In the genomic region with DNA sequence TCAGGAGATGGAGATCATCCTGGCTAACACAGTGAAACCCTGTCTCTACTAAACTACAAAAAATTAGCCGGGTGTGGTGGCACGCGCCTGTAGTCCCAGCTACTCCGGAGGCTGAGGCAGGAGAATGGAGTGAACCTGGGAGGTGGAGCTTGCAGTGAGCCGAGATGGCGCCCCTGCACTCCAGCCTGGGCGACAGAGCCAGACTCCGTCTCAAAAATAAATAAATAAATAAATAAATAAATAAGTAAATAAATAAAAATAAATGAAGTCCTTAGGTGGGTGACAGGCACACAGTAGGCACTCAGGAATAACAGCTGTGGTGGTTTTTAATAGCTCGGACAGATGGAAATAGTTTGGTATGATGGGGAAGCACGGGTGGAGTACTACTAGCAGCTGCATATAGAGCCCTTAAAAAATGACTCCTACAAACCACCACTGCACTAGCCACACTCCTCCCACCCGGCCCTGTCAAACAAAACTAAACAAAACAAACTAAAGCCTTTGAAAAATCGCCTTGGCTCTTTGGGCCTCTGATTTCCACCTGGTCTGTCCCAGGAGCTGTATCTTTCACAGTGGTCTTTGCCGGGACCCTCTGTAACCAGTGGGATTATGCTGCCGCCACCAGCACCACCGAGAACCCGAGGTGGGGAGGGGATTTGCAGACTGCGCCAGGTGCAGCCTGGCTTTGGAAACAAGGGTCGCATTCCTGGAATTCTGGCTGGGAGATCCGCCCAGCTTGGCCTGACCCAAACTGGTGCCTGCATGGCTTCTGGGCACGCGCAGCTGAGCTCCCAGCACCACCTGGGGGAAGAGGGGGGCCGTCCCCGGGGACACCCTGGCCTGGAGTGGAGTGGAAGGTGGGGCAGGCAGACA, we compare ENCODE assay signal across 9 cellular contexts. TPM values are rescaled to one million over a fixed set of nuclear protein-coding genes. Genes with fewer than 3 reads are reported as not detected.
DNase-seq lines count a peak whose midpoint lies in the region; ATAC-seq and TF ChIP-seq lines count a peak whose summit lies in the region.
"Had no signal": no experiment of that assay in that cellular context is flagged by ENCODE, and none has a peak within 500 bp of the region (broad histone marks: within the 10 kb centered on the region; RNA-seq: fewer than 3 reads in every experiment).

No MANE protein-coding gene starts in this region.

- intact Hi-C loops in Caco-2 (cut with micrococcal nuclease; ENCODE audit: unreplicated experiment), result no loop called here

- H3K4me2 ChIP-seq in osteoblast (ENCODE audit: insufficient read depth, low read length), result no peak overlapping the region

- H3K9me3 ChIP-seq in Caco-2 (no peaks in the 10 kb centered on the region), osteoblast (ENCODE audit: low read depth, low read length) (no peaks in the 10 kb centered on the region)

- no peak overlapping the region for H3K4me3 ChIP-seq in Caco-2 (ENCODE audit: low read depth, low read length)
- H3K4me3 ChIP-seq in osteoblast (ENCODE audit: insufficient read depth, low read length), result no peak overlapping the region

- TSS peak; percentile 57 for BruUV-seq in Caco-2 (replicated peaks; lab: Mats Ljungman, UMichigan)

- DNase-seq in Caco-2 (peak; percentile 79 to 86), NCI-H69 (lab: John Stamatoyannopoulos, UW) (peak; percentile 64), glutamatergic neuron (no peak), osteoblast (ENCODE audit: insufficient read length, low spot score, missing footprints) (peak; percentile 89), SKM-1 treated with dmso at 0.1 percent for 144 hours (lab: John Stamatoyannopoulos, UW; ENCODE audit: unreplicated experiment) (no peak)
- DNase-seq in activated CD8-positive, alpha-beta memory T cell treated with anti-CD3 and anti-CD28 coated beads, Interleukin-2, amount 50 U/mL, for 4 hours, result no peak

- H3K36me3 ChIP-seq in Caco-2 (ENCODE audit: control insufficient read depth, insufficient read depth, low read length) (no peaks in the 10 kb centered on the region), osteoblast (ENCODE audit: insufficient read depth, low read length) (no peaks in the 10 kb centered on the region)

- H3K27me3 ChIP-seq in Caco-2 (replicated peaks; ENCODE audit: control insufficient read depth, insufficient read depth, low read length) (no peaks in the 10 kb centered on the region), osteoblast (ENCODE audit: insufficient read depth, low read length) (peaks cover 4% of the 10 kb centered on the region)

- H3K36me3 Mint-ChIP-seq in Caco-2 (ENCODE audit: insufficient read depth, unreplicated experiment) (peaks cover 4% of the 10 kb centered on the region), glutamatergic neuron (ENCODE audit: unreplicated experiment) (no peaks in the 10 kb centered on the region)

- no peaks in the 10 kb centered on the region for H4K20me1 ChIP-seq in osteoblast (ENCODE audit: insufficient read depth, low read length)

- H3K4me3 Mint-ChIP-seq in Caco-2 (ENCODE audit: unreplicated experiment) (no peak overlapping the region), glutamatergic neuron (ENCODE audit: unreplicated experiment) (peak overlapping the region; percentile 46)

- TF ChIP-seq CTCF in Caco-2 (IDR thresholded peaks at IDR 0.05; ENCODE audit: insufficient read depth in 1 of 2, low read depth in 1 of 2, low read length in 1 of 2, severe bottlenecking in 1 of 2, unreplicated experiment in 1 of 2) (no peak), glutamatergic neuron (IDR thresholded peaks at IDR 0.05; ENCODE audit: partially characterized antibody, unreplicated experiment) (no peak), osteoblast (IDR thresholded peaks at IDR 0.05; ENCODE audit: extremely low read depth, low read depth, low read length) (no peak)

- POLR2A ChIA-PET in Caco-2 (lab: Charles Lee), result interaction anchor here (0.5 to 0.6 kb wide), 2 partner anchors 383 to 981 kb away, joined by 3 read pairs; no protein-coding TSS in a partner anchor

- peaks cover 3% of the 10 kb centered on the region for H3K79me2 ChIP-seq in osteoblast (ENCODE audit: insufficient read depth, low read length)

- H3K27ac ChIP-seq in osteoblast (ENCODE audit: low read depth, low read length), result no peak overlapping the region

- no peak for ATAC-seq in HG02623 (IDR thresholded peaks at IDR 0.05; ENCODE audit: unreplicated experiment)
- ATAC-seq in HG03108 (IDR thresholded peaks at IDR 0.05; ENCODE audit: unreplicated experiment), result no peak

- H3K27ac Mint-ChIP-seq in Caco-2 (ENCODE audit: unreplicated experiment), result peak overlapping the region; percentile 85
- H3K27ac Mint-ChIP-seq in glutamatergic neuron (ENCODE audit: unreplicated experiment), result no peak overlapping the region

- CTCF ChIA-PET in Caco-2 (lab: Charles Lee), result interaction anchor here (0.7 to 1.2 kb wide), 2 partner anchors 28 to 32 kb away, joined by 3 to 4 read pairs; no protein-coding TSS in a partner anchor

- H3K9me3 Mint-ChIP-seq in Caco-2 (ENCODE audit: unreplicated experiment) (no peaks in the 10 kb centered on the region), glutamatergic neuron (ENCODE audit: unreplicated experiment) (peaks cover 4% of the 10 kb centered on the region)

- H3K4me1 Mint-ChIP-seq in Caco-2 (ENCODE audit: low read depth, unreplicated experiment), result peaks cover 18% of the 10 kb centered on the region
- H3K4me1 Mint-ChIP-seq in glutamatergic neuron (ENCODE audit: low read depth, unreplicated experiment), result peaks cover 16% of the 10 kb centered on the region

- H3K27me3 Mint-ChIP-seq in Caco-2 (ENCODE audit: insufficient read depth, unreplicated experiment) (no peaks in the 10 kb centered on the region), glutamatergic neuron (ENCODE audit: unreplicated experiment) (no peaks in the 10 kb centered on the region)

- H3K4me1 ChIP-seq in Caco-2 (peaks cover 30% of the 10 kb centered on the region), osteoblast (ENCODE audit: insufficient read depth, low read length) (peaks cover 7% of the 10 kb centered on the region)

- peak overlapping the region; percentile 59 for H2AFZ ChIP-seq in osteoblast (ENCODE audit: low read length)

RNA-seq across cellular contexts. Expression of a gene that starts 5.1 kb away (rescaled TPM):
- total RNA-seq in Caco-2 (2022) (51.7 and 54.8 TPM in 2 replicates), glutamatergic neuron (ENCODE audit: unreplicated experiment) (45.9 TPM), osteoblast (17.4 and 17.7 TPM in 2 replicates)

RNA-seq across cellular contexts. Expression of a gene that starts 33.6 kb away (rescaled TPM):
- total RNA-seq in Caco-2 (2022) (72.9 and 99.0 TPM in 2 replicates), glutamatergic neuron (ENCODE audit: unreplicated experiment) (121 TPM), osteoblast (not detected in 2 replicates)
- total RNA-seq: lung microvascular endothelial cell had no signal

Comparison
In these comparisons a context has a peak if more than half of its experiments do, and no peak if none do; other contexts are left out.
1. DNase-seq: peak in Caco-2 (2 of 2), NCI-H69 (single experiment) and osteoblast (single experiment); none in glutamatergic neuron (single experiment), SKM-1 treated with dmso at 0.1 percent for 144 hours (single experiment) and activated CD8-positive, alpha-beta memory T cell treated with anti-CD3 and anti-CD28 coated beads, Interleukin-2, amount 50 U/mL, for 4 hours (single experiment).
2. RNA of a gene that starts 33.6 kb away (total RNA-seq): 121 TPM in glutamatergic neuron (single experiment) and 72.9 to 99.0 TPM in Caco-2; not detected in osteoblast; every median in the first group is over 10 times any median in the second.